25 cellular contexts compared by ENCODE assay signal in the genomic region with DNA sequence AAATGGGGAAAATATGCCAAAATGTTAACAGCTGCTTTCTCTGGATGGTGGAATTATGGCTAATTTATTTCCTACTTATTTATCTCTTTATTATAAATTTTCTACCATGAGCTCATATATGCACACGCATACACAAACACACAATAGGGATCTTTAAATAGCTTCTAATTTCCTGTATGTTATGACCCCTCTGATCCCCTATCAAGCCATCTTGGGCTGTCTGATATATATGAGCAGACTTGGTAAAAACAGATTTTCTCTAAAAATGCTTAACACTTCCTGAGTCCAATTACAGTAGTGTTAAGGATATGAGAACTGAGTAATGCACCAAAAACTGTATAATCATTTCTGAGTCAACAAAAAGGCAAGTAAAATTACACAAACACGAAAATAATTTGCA. TPM values are rescaled to one million over a fixed set of nuclear protein-coding genes. Genes with fewer than 3 reads are reported as not detected.
"Had no signal": no experiment of that assay in that cellular context is flagged by ENCODE, and none has a peak within 500 bp of the region (broad histone marks: within the 10 kb centered on the region; RNA-seq: fewer than 3 reads in every experiment).

No MANE protein-coding gene starts in this region.

- H3K4me3 Mint-ChIP-seq: effector memory CD8-positive, alpha-beta T cell; naive thymus-derived CD4-positive, alpha-beta T cell; stimulated activated memory B cell treated with anti-CD40 and anti-IgM and Interleukin-4, amounts not matched to agents 10 μg/mL and 1 μg/mL and 100 μg/mL, for 72 hours; stimulated activated naive CD8-positive, alpha-beta T cell treated with anti-CD3 and anti-CD28 coated beads, Interleukin-15, Interleukin-2, amounts not matched to agents 100 ng/mL and 50 ng/mL, for 24 hours had no signal

- H3K36me3 Mint-ChIP-seq: stimulated activated memory B cell treated with anti-CD40 and anti-IgM and Interleukin-4, amounts not matched to agents 10 μg/mL and 1 μg/mL and 100 μg/mL, for 72 hours had no signal

- H3K9me3 ChIP-seq: breast epithelium, esophagus squamous epithelium, left lung, prostate gland, right lobe of liver, spleen had no signal

- H3K4me3 ChIP-seq: breast epithelium, coronary artery, esophagus squamous epithelium, left lung, lung, prostate gland, right lobe of liver, spleen had no signal

- H3K27ac Mint-ChIP-seq: effector memory CD8-positive, alpha-beta T cell; stimulated activated memory B cell treated with anti-CD40 and anti-IgM and Interleukin-4, amounts not matched to agents 10 μg/mL and 1 μg/mL and 100 μg/mL, for 72 hours; stimulated activated naive CD8-positive, alpha-beta T cell treated with anti-CD3 and anti-CD28 coated beads, Interleukin-15, Interleukin-2, amounts not matched to agents 100 ng/mL and 50 ng/mL, for 24 hours had no signal

- H3K27me3 ChIP-seq: breast epithelium, esophagus squamous epithelium, foreskin keratinocyte, left lung, right lobe of liver, spleen had no signal

- H3K79me2 ChIP-seq: parathyroid adenoma had no signal

- H2AFZ ChIP-seq: parathyroid adenoma had no signal

- H3K27me3 Mint-ChIP-seq: effector memory CD8-positive, alpha-beta T cell; naive thymus-derived CD4-positive, alpha-beta T cell; stimulated activated memory B cell treated with anti-CD40 and anti-IgM and Interleukin-4, amounts not matched to agents 10 μg/mL and 1 μg/mL and 100 μg/mL, for 72 hours; stimulated activated naive CD8-positive, alpha-beta T cell treated with anti-CD3 and anti-CD28 coated beads, Interleukin-15, Interleukin-2, amounts not matched to agents 100 ng/mL and 50 ng/mL, for 24 hours had no signal

- H3K4me1 Mint-ChIP-seq: stimulated activated memory B cell treated with anti-CD40 and anti-IgM and Interleukin-4, amounts not matched to agents 10 μg/mL and 1 μg/mL and 100 μg/mL, for 72 hours had no signal

- H3K27ac ChIP-seq: coronary artery, foreskin keratinocyte, parathyroid adenoma, prostate gland, right lobe of liver had no signal

- H3K36me3 ChIP-seq: breast epithelium, prostate gland had no signal

- DNase-seq: central memory CD4-positive, alpha-beta T cell; effector memory CD8-positive, alpha-beta T cell; esophagus squamous epithelium; foreskin keratinocyte; left lung; mesenchymal stem cell; naive thymus-derived CD4-positive, alpha-beta T cell; occipital lobe; right lobe of liver; spleen; stimulated activated CD4-positive, alpha-beta T cell treated with anti-CD3 and anti-CD28 coated beads, Interleukin-15, amount 100 ng/mL, for 24 hours; stimulated activated CD4-positive, alpha-beta T cell treated with anti-CD3 and anti-CD28 coated beads, Interleukin-1b, Interleukin-23, amount 100 ng/mL, for 48 hours; stimulated activated CD4-positive, alpha-beta T cell treated with anti-CD3 and anti-CD28 coated beads, Interleukin-4, amount 100 ng/mL, for 24 hours; trophoblast cell had no signal

- ATAC-seq: effector memory CD8-positive, alpha-beta T cell; foreskin keratinocyte; left lung; naive thymus-derived CD4-positive, alpha-beta T cell; right lobe of liver; stimulated activated memory B cell treated with anti-CD40 and anti-IgM and Interleukin-4, amounts not matched to agents 10 μg/mL and 1 μg/mL and 100 μg/mL, for 72 hours had no signal

- H3K9me3 Mint-ChIP-seq: effector memory CD8-positive, alpha-beta T cell; naive thymus-derived CD4-positive, alpha-beta T cell; stimulated activated memory B cell treated with anti-CD40 and anti-IgM and Interleukin-4, amounts not matched to agents 10 μg/mL and 1 μg/mL and 100 μg/mL, for 72 hours; stimulated activated naive CD8-positive, alpha-beta T cell treated with anti-CD3 and anti-CD28 coated beads, Interleukin-15, Interleukin-2, amounts not matched to agents 100 ng/mL and 50 ng/mL, for 24 hours had no signal

- H3K4me1 ChIP-seq: parathyroid adenoma had no signal

RNA-seq across cellular contexts. Expression of gene LMOD3, which starts 52.0 kb away (rescaled TPM):
- total RNA-seq: breast epithelium; chondrocyte; epithelial cell of proximal tubule; foreskin keratinocyte; kidney epithelial cell; naive thymus-derived CD4-positive, alpha-beta T cell; renal cortical epithelial cell had no signal
- polyA plus RNA-seq: foreskin keratinocyte had no signal
